In genomic region chr14:103527408-103528157, GRCh38 we compare ENCODE assay signal across 8 cellular contexts. TPM values are rescaled to one million over a fixed set of nuclear protein-coding genes. Genes with fewer than 3 reads are reported as not detected.
DNase-seq lines count a peak whose midpoint lies in the region; ATAC-seq and TF ChIP-seq lines count a peak whose summit lies in the region.

No MANE protein-coding gene starts in this region.

- H3K9ac ChIP-seq in stomach smooth muscle (ENCODE audit: low read length in 2 of 2), result no peak overlapping the region

- ATAC-seq in HG02759 (IDR thresholded peaks at IDR 0.05; ENCODE audit: unreplicated experiment) (peak; percentile 72), heart left ventricle (peak in 3 of 4 donors; percentile 0 to 3 (median 1))

- peaks cover 13% of the 10 kb centered on the region for H3K36me3 ChIP-seq in WERI-Rb-1
- peaks cover 0 to 7% (median 0%) of the 10 kb centered on the region in 9 donors for H3K36me3 ChIP-seq in heart left ventricle
- H3K36me3 ChIP-seq in stomach smooth muscle (ENCODE audit: control insufficient read depth in 2 of 2, insufficient read depth in 2 of 2, low read length in 2 of 2), result peaks cover 5 to 7% of the 10 kb centered on the region in 2 donors

- intact Hi-C loops in heart left ventricle (cut with DNase I), result no loop called here

- WGBS in heart left ventricle, 4 donors, result 78 to 87% (median 80%) methylated on average over 12 to 14 of the region's 14 CpGs

- H3K27me3 ChIP-seq in WERI-Rb-1 (ENCODE audit: insufficient read depth, low read depth, severe bottlenecking), result no peaks in the 10 kb centered on the region
- peaks cover 0 to 17% (median 0%) of the 10 kb centered on the region in 9 donors for H3K27me3 ChIP-seq in heart left ventricle
- no peaks in the 10 kb centered on the region for H3K27me3 ChIP-seq in stomach smooth muscle (ENCODE audit: control insufficient read depth in 1 of 2, insufficient read depth in 2 of 2, low read length in 2 of 2)

- DNase-seq in activated T-cell treated with anti-CD3 and anti-CD28 coated beads for 24 hours (ENCODE audit: low read depth) (peak; percentile 16), activated T-cell treated with anti-CD3 and anti-CD28 coated beads for 4 hours (no peak), WERI-Rb-1 (no peak), heart left ventricle (no peak), NCI-H82 (lab: John Stamatoyannopoulos, UW) (no peak), 8988T (no peak)

- H3K27ac ChIP-seq in WERI-Rb-1, result peak overlapping the region; percentile 98
- H3K27ac ChIP-seq in heart left ventricle, result peak overlapping the region; percentile 82 to 98 (median 95)
- peak overlapping the region; percentile 84 for H3K27ac ChIP-seq in stomach smooth muscle (ENCODE audit: low read length)

- TF ChIP-seq CTCF in WERI-Rb-1 (IDR thresholded peaks at IDR 0.05; ENCODE audit: low read depth, low read length) (no peak), heart left ventricle (IDR thresholded peaks at IDR 0.05) (no peak)

- TF ChIP-seq POLR2A in heart left ventricle (IDR thresholded peaks at IDR 0.05), result no peak

- H3K4me3 ChIP-seq in WERI-Rb-1 (ENCODE audit: low read depth, low read length) (peak overlapping the region; percentile 59), heart left ventricle (peak overlapping the region in 8 of 12 donors; percentile 66 to 100 (median 88)), stomach smooth muscle (ENCODE audit: low read length in 2 of 2) (no peak overlapping the region)

- no peaks in the 10 kb centered on the region for H3K9me3 ChIP-seq in WERI-Rb-1 (ENCODE audit: severe bottlenecking)
- no peaks in the 10 kb centered on the region for H3K9me3 ChIP-seq in heart left ventricle
- no peaks in the 10 kb centered on the region for H3K9me3 ChIP-seq in stomach smooth muscle (ENCODE audit: control insufficient read depth in 2 of 2, low read length in 2 of 2)

- H3K4me1 ChIP-seq in heart left ventricle (peaks cover 3 to 71% (median 39%) of the 10 kb centered on the region in 12 donors), stomach smooth muscle (ENCODE audit: control insufficient read depth, insufficient read depth, low read length) (peaks cover 69% of the 10 kb centered on the region)

RNA-seq across cellular contexts. Expression of gene TRMT61A, which starts 1.4 kb away (rescaled TPM):
- total RNA-seq in heart left ventricle, result 1 to 10 TPM; 3.2 to 7.1 (median 5.1) TPM
- polyA plus RNA-seq in heart left ventricle, result 10 to 100 TPM in 1 of 2 donors, 1 to 10 TPM in 1; 5.8 to 15.9 TPM

RNA-seq across cellular contexts. Expression of gene CKB, which starts 5.0 kb away (rescaled TPM):
- total RNA-seq in heart left ventricle, result 1,000 to 10,000 TPM in 2 of 9 donors, 100 to 1,000 TPM in 7; 203 to 1,105 (median 462) TPM
- 1,000 to 10,000 TPM in 1 of 2 donors, 100 to 1,000 TPM in 1; 529 to 1,103 TPM for polyA plus RNA-seq in heart left ventricle

RNA-seq across cellular contexts. Expression of gene BAG5, which starts 34.9 kb away (rescaled TPM):
- total RNA-seq in heart left ventricle, result 10 to 100 TPM; 15.0 to 22.8 (median 17.0) TPM
- polyA plus RNA-seq in heart left ventricle, result 10 to 100 TPM in 1 of 2 donors, 1 to 10 TPM in 1; 4.8 to 19.1 TPM

RNA-seq across cellular contexts. Expression of gene COA8, which starts 35.2 kb away (rescaled TPM):
- total RNA-seq in heart left ventricle, result 10 to 100 TPM; 30.6 to 66.5 (median 41.9) TPM
- polyA plus RNA-seq in heart left ventricle, result 100 to 1,000 TPM in 1 of 2 donors, 10 to 100 TPM in 1; 47.5 to 109 TPM

Comparison
In these comparisons a context has a peak if more than half of its experiments do, and no peak if none do; other contexts are left out.
1. H3K4me3 ChIP-seq: peak in WERI-Rb-1 (single experiment) and heart left ventricle (8 of 12); none in stomach smooth muscle (0 of 2).
2. Peak in every context shown above with its lines, with median percentiles within 50 percentile points of each other: H3K27ac ChIP-seq.